ENCODE assay signal across 15 cellular contexts in the genomic region with DNA sequence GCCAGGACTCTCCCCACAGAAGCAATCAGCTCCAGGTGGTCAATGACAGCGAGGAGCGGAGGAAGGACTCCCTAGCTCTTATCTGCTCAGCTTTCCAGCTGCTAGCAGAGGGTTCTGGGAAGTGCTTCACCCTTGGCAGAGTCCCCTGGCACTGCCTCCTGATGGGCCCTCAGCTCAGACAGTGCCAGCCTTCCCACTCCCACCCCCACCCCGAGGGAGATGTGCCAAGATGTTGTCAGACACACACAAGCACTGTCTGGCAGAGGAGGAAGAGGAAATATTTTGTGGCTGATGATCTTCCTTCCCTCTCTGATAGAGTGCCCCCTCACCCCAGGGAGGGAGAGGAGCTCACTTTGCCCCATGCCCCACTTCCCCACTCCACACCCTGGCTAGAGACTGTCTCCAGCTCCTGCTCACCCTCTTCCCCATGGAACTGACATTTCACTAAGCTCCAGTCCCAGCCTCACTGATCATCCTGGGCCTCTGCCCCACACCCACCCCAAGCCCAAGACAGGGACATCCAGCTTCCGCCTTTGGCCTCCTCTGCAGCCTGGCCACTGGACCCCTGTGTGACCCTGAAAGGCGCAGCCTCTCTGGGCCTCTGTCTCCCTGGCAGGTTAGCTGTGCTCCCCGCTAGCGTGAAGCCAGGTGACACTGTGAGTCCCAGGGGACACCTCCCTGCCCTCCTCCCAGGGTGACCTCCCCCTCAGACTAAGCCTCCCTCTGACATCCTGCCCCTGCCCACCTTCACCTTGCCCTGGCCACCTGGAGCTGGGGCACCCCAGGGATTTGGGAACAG. TPM values are rescaled to one million over a fixed set of nuclear protein-coding genes. Genes with fewer than 3 reads are reported as not detected.
DNase-seq lines count a peak whose midpoint lies in the region; ATAC-seq and TF ChIP-seq lines count a peak whose summit lies in the region.
"Had no signal": no experiment of that assay in that cellular context is flagged by ENCODE, and none has a peak within 500 bp of the region (broad histone marks: within the 10 kb centered on the region; RNA-seq: fewer than 3 reads in every experiment).

No MANE protein-coding gene starts in this region.

- no peaks in the 10 kb centered on the region for H3K9me3 Mint-ChIP-seq in stimulated activated naive B cell treated with anti-CD40 and anti-IgM and Interleukin-4, amounts not matched to agents 10 μg/mL and 1 μg/mL and 100 μg/mL, for 72 hours
- H3K9me3 Mint-ChIP-seq: central memory CD8-positive, alpha-beta T cell; T-helper 1 cell treated with Interleukin-12 subunit alpha and Interleukin-12 subunit beta and Interleukin-4 antibody, amounts not matched to agents 30 μg/mL and 1 μg/mL, for 36 hours had no signal

- no peak overlapping the region for H3K4me3 Mint-ChIP-seq in stimulated activated naive B cell treated with anti-CD40 and anti-IgM and Interleukin-4, amounts not matched to agents 10 μg/mL and 1 μg/mL and 100 μg/mL, for 72 hours
- H3K4me3 Mint-ChIP-seq: central memory CD8-positive, alpha-beta T cell; T-helper 1 cell treated with Interleukin-12 subunit alpha and Interleukin-12 subunit beta and Interleukin-4 antibody, amounts not matched to agents 30 μg/mL and 1 μg/mL, for 36 hours had no signal

- H3K36me3 Mint-ChIP-seq in stimulated activated naive B cell treated with anti-CD40 and anti-IgM and Interleukin-4, amounts not matched to agents 10 μg/mL and 1 μg/mL and 100 μg/mL, for 72 hours: no peaks in the 10 kb centered on the region

- peak; percentile 29 to 47 for ATAC-seq in gastrocnemius medialis
- ATAC-seq in stimulated activated naive B cell treated with anti-CD40 and anti-IgM and Interleukin-4, amounts not matched to agents 10 μg/mL and 1 μg/mL and 100 μg/mL, for 72 hours (replicated peaks): no peak
- ATAC-seq: K562 had no signal

- H3K27ac ChIP-seq in gastrocnemius medialis: no peak overlapping the region

- H3K9ac ChIP-seq in adipocyte (ENCODE audit: low read length): peak overlapping the region; percentile 35

- H3K4me1 ChIP-seq in adipocyte (ENCODE audit: control insufficient read depth, insufficient read depth, low read length) (peaks cover 32% of the 10 kb centered on the region), gastrocnemius medialis (no peaks in the 10 kb centered on the region)

- H3K4me3 ChIP-seq in adipocyte (ENCODE audit: low read length) (no peak overlapping the region), gastrocnemius medialis (no peak overlapping the region)
- H3K4me3 ChIP-seq: K562, skin epidermis had no signal

- H3K27me3 ChIP-seq in adipocyte (replicated peaks; ENCODE audit: control insufficient read depth, insufficient read depth, low read length): peaks cover 24% of the 10 kb centered on the region
- no peaks in the 10 kb centered on the region for H3K27me3 ChIP-seq in gastrocnemius medialis

- H3K36me3 ChIP-seq in adipocyte (ENCODE audit: control insufficient read depth, insufficient read depth, low read length, severe bottlenecking) (no peaks in the 10 kb centered on the region), gastrocnemius medialis (no peaks in the 10 kb centered on the region)

- peak; percentile 93 for DNase-seq in NCI-H1092 (lab: John Stamatoyannopoulos, UW)
- DNase-seq in adipocyte (ENCODE audit: low read depth): no peak
- DNase-seq in hypothalamus (lab: John Stamatoyannopoulos, UW): peak in 30 of 51 donors; percentile 3 to 66 (median 37)
- peak; percentile 42 to 58 for DNase-seq in gastrocnemius medialis
- DNase-seq in NCI-H187 (lab: John Stamatoyannopoulos, UW): no peak
- DNase-seq in ecto neural progenitor cell (ENCODE audit: low spot score): no peak
- DNase-seq in SW 1271 (lab: John Stamatoyannopoulos, UW): no peak
- no peak for DNase-seq in stimulated activated naive B cell treated with anti-CD40 and anti-IgM and Interleukin-4, amounts not matched to agents 10 μg/mL and 1 μg/mL and 100 μg/mL, for 72 hours
- DNase-seq: DMS53, mesendoderm, NCI-H526 treated with DMSO at 0.1 percent for 48 hours had no signal

- in situ Hi-C loops in gastrocnemius medialis (cut with MboI; ENCODE audit: low sequenced_read_pairs in 4 of 4): no loop called here

- intact Hi-C loops in gastrocnemius medialis (cut with DNase I; ENCODE audit: low total_unique reads): no loop called here

- H3K27ac Mint-ChIP-seq in stimulated activated naive B cell treated with anti-CD40 and anti-IgM and Interleukin-4, amounts not matched to agents 10 μg/mL and 1 μg/mL and 100 μg/mL, for 72 hours: no peak overlapping the region
- H3K27ac Mint-ChIP-seq: T-helper 1 cell treated with Interleukin-12 subunit alpha and Interleukin-12 subunit beta and Interleukin-4 antibody, amounts not matched to agents 30 μg/mL and 1 μg/mL, for 36 hours had no signal

- peaks cover 0 to 7% of the 10 kb centered on the region in 2 donors for H3K27me3 Mint-ChIP-seq in stimulated activated naive B cell treated with anti-CD40 and anti-IgM and Interleukin-4, amounts not matched to agents 10 μg/mL and 1 μg/mL and 100 μg/mL, for 72 hours
- H3K27me3 Mint-ChIP-seq: central memory CD8-positive, alpha-beta T cell had no signal

- H3K9me3 ChIP-seq in adipocyte (ENCODE audit: control insufficient read depth, low read length) (no peaks in the 10 kb centered on the region), gastrocnemius medialis (no peaks in the 10 kb centered on the region)

- TF ChIP-seq CTCF in gastrocnemius medialis (IDR thresholded peaks at IDR 0.05 in 4 of 5, conservative IDR thresholded peaks at IDR 0.05 in 1 of 5): no peak

- no peak for TF ChIP-seq POLR2A in gastrocnemius medialis (IDR thresholded peaks at IDR 0.05)

- H3K4me1 Mint-ChIP-seq in stimulated activated naive B cell treated with anti-CD40 and anti-IgM and Interleukin-4, amounts not matched to agents 10 μg/mL and 1 μg/mL and 100 μg/mL, for 72 hours: no peaks in the 10 kb centered on the region
- H3K4me1 Mint-ChIP-seq: central memory CD8-positive, alpha-beta T cell had no signal

RNA-seq across cellular contexts. Expression of a gene that starts 44.5 kb away (rescaled TPM):
- 10 to 100 TPM in 1 of 4 donors, 1 to 10 TPM in 3; 1.9 to 17.6 (median 5.0) TPM for total RNA-seq in gastrocnemius medialis

RNA-seq across cellular contexts. Expression of a gene that starts 45.2 kb away (rescaled TPM):
- total RNA-seq in gastrocnemius medialis: not detected

Comparison
In these comparisons a context has a peak if more than half of its experiments do, and no peak if none do; other contexts are left out.
1. DNase-seq: peak in NCI-H1092 (single experiment), hypothalamus (30 of 51) and gastrocnemius medialis (2 of 2); none in adipocyte (single experiment), NCI-H187 (0 of 2), ecto neural progenitor cell (single experiment), SW 1271 (0 of 2) and stimulated activated naive B cell treated with anti-CD40 and anti-IgM and Interleukin-4, amounts not matched to agents 10 μg/mL and 1 μg/mL and 100 μg/mL, for 72 hours (single experiment).
2. ATAC-seq: peak in gastrocnemius medialis (2 of 2); none in stimulated activated naive B cell treated with anti-CD40 and anti-IgM and Interleukin-4, amounts not matched to agents 10 μg/mL and 1 μg/mL and 100 μg/mL, for 72 hours (0 of 2).